In the genomic region with DNA sequence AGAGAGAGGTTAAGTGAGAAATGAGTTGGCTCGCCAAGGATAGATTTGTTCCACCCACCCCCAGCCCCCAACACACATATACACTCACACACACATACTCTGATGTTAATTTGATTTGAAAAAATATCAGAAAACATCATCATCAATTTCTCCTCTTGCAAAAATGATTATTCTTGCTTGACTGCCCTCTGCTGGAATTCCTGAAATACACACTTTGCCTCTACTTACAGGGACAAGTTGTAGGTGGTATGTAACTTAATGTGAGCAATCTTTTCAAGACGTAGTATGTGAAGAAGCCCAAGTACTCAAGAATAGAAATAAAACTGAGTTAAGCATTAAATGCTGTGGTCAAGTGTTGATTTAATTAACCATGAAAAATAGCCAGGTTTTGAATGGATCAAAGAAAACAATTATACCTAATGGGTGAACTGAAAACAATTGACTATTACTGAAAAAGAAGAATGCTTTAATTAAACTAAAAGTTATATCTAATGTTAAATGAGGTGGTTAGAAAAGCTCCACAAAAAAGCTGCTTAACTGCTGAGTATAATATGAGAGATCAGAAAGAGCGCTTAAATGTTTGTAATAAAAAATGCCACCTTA, we compare ENCODE assay signal across 1 cellular context.
TF ChIP-seq lines count a peak whose summit lies in the region.

No MANE protein-coding gene starts in this region.

TF ChIP-seq in HepG2, 621 proteins besides CTCF, POLR2A, EP300 and RAD21:
- TF ChIP-seq MAFF (IDR thresholded peaks at IDR 0.05; ENCODE audit: low read depth, low read length): no peak
- TF ChIP-seq SUZ12 (IDR thresholded peaks at IDR 0.05; ENCODE audit: low read depth, low read length): no peak
- TF ChIP-seq SMC3 (IDR thresholded peaks at IDR 0.05; ENCODE audit: low read length): peak; percentile 54; the same call in 1 of the 2 replicates
- TF ChIP-seq, protein P1, sequence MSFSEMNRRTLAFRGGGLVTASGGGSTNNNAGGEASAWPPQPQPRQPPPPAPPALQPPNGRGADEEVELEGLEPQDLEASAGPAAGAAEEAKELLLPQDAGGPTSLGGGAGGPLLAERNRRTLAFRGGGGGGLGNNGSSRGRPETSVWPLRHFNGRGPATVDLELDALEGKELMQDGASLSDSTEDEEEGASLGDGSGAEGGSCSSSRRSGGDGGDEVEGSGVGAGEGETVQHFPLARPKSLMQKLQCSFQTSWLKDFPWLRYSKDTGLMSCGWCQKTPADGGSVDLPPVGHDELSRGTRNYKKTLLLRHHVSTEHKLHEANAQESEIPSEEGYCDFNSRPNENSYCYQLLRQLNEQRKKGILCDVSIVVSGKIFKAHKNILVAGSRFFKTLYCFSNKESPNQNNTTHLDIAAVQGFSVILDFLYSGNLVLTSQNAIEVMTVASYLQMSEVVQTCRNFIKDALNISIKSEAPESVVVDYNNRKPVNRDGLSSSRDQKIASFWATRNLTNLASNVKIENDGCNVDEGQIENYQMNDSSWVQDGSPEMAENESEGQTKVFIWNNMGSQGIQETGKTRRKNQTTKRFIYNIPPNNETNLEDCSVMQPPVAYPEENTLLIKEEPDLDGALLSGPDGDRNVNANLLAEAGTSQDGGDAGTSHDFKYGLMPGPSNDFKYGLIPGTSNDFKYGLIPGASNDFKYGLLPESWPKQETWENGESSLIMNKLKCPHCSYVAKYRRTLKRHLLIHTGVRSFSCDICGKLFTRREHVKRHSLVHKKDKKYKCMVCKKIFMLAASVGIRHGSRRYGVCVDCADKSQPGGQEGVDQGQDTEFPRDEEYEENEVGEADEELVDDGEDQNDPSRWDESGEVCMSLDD (CRISPR knock-in tag; IDR thresholded peaks at IDR 0.05; ENCODE audit: borderline replicate concordance): no peak
- no peak for TF ChIP-seq SNAPC2 (CRISPR knock-in tag; IDR thresholded peaks at IDR 0.05)
- TF ChIP-seq, protein P2, sequence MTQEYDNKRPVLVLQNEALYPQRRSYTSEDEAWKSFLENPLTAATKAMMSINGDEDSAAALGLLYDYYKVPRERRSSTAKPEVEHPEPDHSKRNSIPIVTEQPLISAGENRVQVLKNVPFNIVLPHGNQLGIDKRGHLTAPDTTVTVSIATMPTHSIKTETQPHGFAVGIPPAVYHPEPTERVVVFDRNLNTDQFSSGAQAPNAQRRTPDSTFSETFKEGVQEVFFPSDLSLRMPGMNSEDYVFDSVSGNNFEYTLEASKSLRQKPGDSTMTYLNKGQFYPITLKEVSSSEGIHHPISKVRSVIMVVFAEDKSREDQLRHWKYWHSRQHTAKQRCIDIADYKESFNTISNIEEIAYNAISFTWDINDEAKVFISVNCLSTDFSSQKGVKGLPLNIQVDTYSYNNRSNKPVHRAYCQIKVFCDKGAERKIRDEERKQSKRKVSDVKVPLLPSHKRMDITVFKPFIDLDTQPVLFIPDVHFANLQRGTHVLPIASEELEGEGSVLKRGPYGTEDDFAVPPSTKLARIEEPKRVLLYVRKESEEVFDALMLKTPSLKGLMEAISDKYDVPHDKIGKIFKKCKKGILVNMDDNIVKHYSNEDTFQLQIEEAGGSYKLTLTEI (CRISPR knock-in tag; conservative IDR thresholded peaks at IDR 0.05): no peak
- no peak for TF ChIP-seq ZNF160 (CRISPR knock-in tag; IDR thresholded peaks at IDR 0.05)
- no peak for TF ChIP-seq RFXAP (CRISPR knock-in tag; IDR thresholded peaks at IDR 0.05; ENCODE audit: borderline replicate concordance)
- peak; percentile 67 for TF ChIP-seq STAG1 (CRISPR knock-in tag; IDR thresholded peaks at IDR 0.05)
TF ChIP-seq in HepG2: peak in this region for 2.
